ENCODE assay signal across 1 cellular context in the genomic region with DNA sequence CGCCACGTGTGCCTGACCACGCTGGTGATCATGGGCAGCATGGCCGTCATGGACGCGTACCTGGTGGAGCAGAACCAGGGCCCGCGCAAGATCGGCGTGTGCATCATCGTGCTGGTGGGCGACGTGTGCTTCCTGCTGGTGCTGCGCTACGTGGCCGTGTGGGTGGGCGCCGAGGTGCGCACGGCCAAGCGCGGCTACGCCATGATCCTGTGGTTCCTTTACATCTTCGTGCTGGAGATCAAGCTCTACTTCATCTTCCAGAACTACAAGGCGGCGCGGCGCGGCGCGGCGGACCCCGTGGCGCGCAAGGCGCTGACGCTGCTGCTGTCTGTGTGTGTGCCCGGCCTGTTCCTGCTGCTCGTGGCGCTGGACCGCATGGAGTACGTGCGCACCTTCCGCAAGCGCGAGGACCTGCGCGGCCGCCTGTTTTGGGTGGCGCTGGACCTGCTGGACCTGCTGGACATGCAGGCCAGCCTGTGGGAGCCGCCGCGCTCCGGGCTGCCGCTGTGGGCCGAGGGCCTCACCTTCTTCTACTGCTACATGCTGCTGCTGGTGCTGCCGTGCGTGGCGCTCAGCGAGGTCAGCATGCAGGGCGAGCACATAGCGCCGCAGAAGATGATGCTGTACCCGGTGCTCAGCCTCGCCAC.
TF ChIP-seq lines count a peak whose summit lies in the region.

No MANE protein-coding gene starts in this region.

TF ChIP-seq in GM12878, 131 proteins besides CTCF, POLR2A, EP300 and RAD21:
- TF ChIP-seq SMC3 (IDR thresholded peaks at IDR 0.05; ENCODE audit: borderline replicate concordance, low read length) = no peak
- TF ChIP-seq GATAD2B (conservative IDR thresholded peaks at IDR 0.05; ENCODE audit: low read depth) = 0 out of 2 replicates have a peak, but pooled peaks have one; percentile 7
- TF ChIP-seq POLR2AphosphoS2 (IDR thresholded peaks at IDR 0.05; ENCODE audit: low read depth, low read length) = no peak
- no peak for TF ChIP-seq SIN3A (IDR thresholded peaks at IDR 0.05; ENCODE audit: low read depth, low read length)
- peak; percentile 44; the same call in 1 of the 2 replicates for TF ChIP-seq PAX5 (IDR thresholded peaks at IDR 0.05; ENCODE audit: borderline replicate concordance, low read depth, low read length)
